30 cellular contexts compared by ENCODE assay signal in genomic region chr7:30452278-30452930, GRCh38.
"Had no signal": no experiment of that assay in that cellular context is flagged by ENCODE, and none has a peak within 500 bp of the region (broad histone marks: within the 10 kb centered on the region; RNA-seq: fewer than 3 reads in every experiment).

No MANE protein-coding gene starts in this region.

- H3K27ac ChIP-seq: ascending aorta, breast epithelium, coronary artery, dorsolateral prefrontal cortex, esophagus muscularis mucosa, foreskin keratinocyte, gastrocnemius medialis, heart left ventricle, WERI-Rb-1 had no signal

- H3K4me1 ChIP-seq: ascending aorta, breast epithelium, foreskin keratinocyte had no signal

- H3K4me3 ChIP-seq: adrenal gland, ascending aorta, breast epithelium, coronary artery, dorsolateral prefrontal cortex, esophagus muscularis mucosa, gastrocnemius medialis, heart left ventricle had no signal

- H3K9me3 ChIP-seq: adrenal gland, ascending aorta, breast epithelium, esophagus muscularis mucosa, gastrocnemius medialis, heart left ventricle had no signal

- H3K36me3 ChIP-seq: WERI-Rb-1 had no signal

- ATAC-seq: activated CD4-positive, CD25-positive, alpha-beta regulatory T cell treated with anti-CD3 and anti-CD28 coated beads, Interleukin-2, amount 50 U/mL, for 24 hours; activated CD8-positive, alpha-beta T cell treated with anti-CD3 and anti-CD28 coated beads for 36 hours; activated naive CD8-positive, alpha-beta T cell treated with anti-CD3 and anti-CD28 coated beads, Interleukin-2, amount 50 U/mL, for 24 hours; effector memory CD8-positive, alpha-beta T cell; foreskin keratinocyte; gastrocnemius medialis; heart left ventricle; T-helper 17 cell had no signal

- DNase-seq: activated B cell treated with CpG ODN at 0.5 μM for 24 hours; activated CD4-positive, alpha-beta T cell treated with anti-CD3 and anti-CD28 coated beads for 48 hours; activated CD4-positive, alpha-beta T cell treated with anti-CD3 and anti-CD28 coated beads, Interleukin-2, amount 50 U/mL, for 1 hour; activated CD4-positive, alpha-beta T cell treated with anti-CD3 and anti-CD28 coated beads, Interleukin-2, amount 50 U/mL, for 48 hours; activated CD8-positive, alpha-beta memory T cell treated with anti-CD3 and anti-CD28 coated beads for 24 hours; activated CD8-positive, alpha-beta T cell treated with anti-CD3 and anti-CD28 coated beads for 36 hours; activated effector memory CD4-positive, alpha-beta T cell treated with anti-CD3 and anti-CD28 coated beads, Interleukin-2, amount 50 U/mL, for 16 hours; activated naive CD4-positive, alpha-beta T cell treated with anti-CD3 and anti-CD28 coated beads for 36 hours; activated naive CD8-positive, alpha-beta T cell treated with anti-CD3 and anti-CD28 coated beads for 36 hours; activated naive CD8-positive, alpha-beta T cell treated with anti-CD3 and anti-CD28 coated beads, Interleukin-2, amount 50 U/mL, for 24 hours; activated T-cell treated with anti-CD3 and anti-CD28 coated beads, Interleukin-2, amount 50 U/mL, for 48 hours; amygdala; dorsolateral prefrontal cortex; effector CD4-positive, alpha-beta T cell; effector memory CD8-positive, alpha-beta T cell; erythroblast; foreskin keratinocyte; gastrocnemius medialis; glutamatergic neuron; heart left ventricle; T-helper 1 cell; T-helper 17 cell; T1000; WERI-Rb-1 had no signal

- H3K27me3 ChIP-seq: adrenal gland, ascending aorta, breast epithelium, dorsolateral prefrontal cortex, esophagus muscularis mucosa, foreskin keratinocyte, gastrocnemius medialis, heart left ventricle had no signal
